Comparison of ENCODE assay signal across 8 cellular contexts in genomic region chr17:74466111-74466784, GRCh38. TPM values are rescaled to one million over a fixed set of nuclear protein-coding genes. Genes with fewer than 3 reads are reported as not detected.
DNase-seq lines count a peak whose midpoint lies in the region; ATAC-seq, FAIRE-seq and TF ChIP-seq lines count a peak whose summit lies in the region.

Gene CD300A (plus strand): TSS chr17:74466634. CDS start chr17:74466704, 70 bp downstream.

- peaks cover 19 to 21% of the 10 kb centered on the region in 2 donors for H3K36me3 Mint-ChIP-seq in CD14-positive monocyte

- H3K36me3 ChIP-seq in GM12878 (ENCODE audit: control insufficient read depth in 2 of 2, insufficient read depth in 2 of 2, low read length in 1 of 2) (peaks cover 0 to 6% of the 10 kb centered on the region in 2 experiments; a peak in 1 of 4 replicates), muscle layer of duodenum (ENCODE audit: control insufficient read depth in 1 of 2, insufficient read depth in 2 of 2, low read length in 2 of 2) (no peaks in the 10 kb centered on the region), A673 (ENCODE audit: insufficient read depth, low read length, poor library complexity, severe bottlenecking) (no peaks in the 10 kb centered on the region)

- H3K9me3 ChIP-seq in GM12878 (replicated peaks; ENCODE audit: control insufficient read depth, insufficient read depth, low read length) = no peaks in the 10 kb centered on the region
- H3K9me3 ChIP-seq in muscle layer of duodenum (ENCODE audit: control insufficient read depth in 1 of 2, low read length in 2 of 2) = no peaks in the 10 kb centered on the region
- no peaks in the 10 kb centered on the region for H3K9me3 ChIP-seq in A673 (ENCODE audit: low read depth, low read length, poor library complexity, severe bottlenecking)

- SMC1A ChIA-PET in GM12878 (lab: Charles Lee; ENCODE audit: uncharacterized antibody, unreplicated experiment) = interaction anchor here (1.0 to 1.4 kb wide), 3 partner anchors 11 to 67 kb away, joined by 3 to 4 read pairs (median 3); no protein-coding TSS in a partner anchor

- H2AFZ ChIP-seq in GM12878 (ENCODE audit: control insufficient read depth, low read depth, low read length) = no peak within 1 kb of the TSS; the same call in 1 of the 2 replicates

- H3K79me2 ChIP-seq in GM12878 (ENCODE audit: control insufficient read depth, insufficient read depth, low read length) = peaks cover 64% of the 10 kb centered on the region

- POLR2A ChIA-PET in GM12878 (lab: Charles Lee) (interaction anchor here (0.7 to 1.0 kb wide), 2 partner anchors 49 to 62 kb away, joined by 3 to 4 read pairs; no protein-coding TSS in a partner anchor), A673 (lab: Charles Lee; ENCODE audit: low non-redundant PET) (no interaction called here)

- H3K27ac ChIP-seq in GM12878 (ENCODE audit: control insufficient read depth, insufficient read depth) = peak within 1 kb of the TSS; percentile 92
- peak within 1 kb of the TSS; percentile 69 for H3K27ac ChIP-seq in muscle layer of duodenum (ENCODE audit: low read length)
- no peak within 1 kb of the TSS for H3K27ac ChIP-seq in A673 (ENCODE audit: low read depth, low read length, poor library complexity, severe bottlenecking)

- TF ChIP-seq RAD21 in GM12878 (IDR thresholded peaks at IDR 0.05; ENCODE audit: insufficient read depth, low read depth, low read length) = no peak

- FAIRE-seq in GM12878 (lab: Jason Lieb, UNC) = no peak

- H3K9me3 Mint-ChIP-seq in CD14-positive monocyte = no peaks in the 10 kb centered on the region

- intact Hi-C loops in CD14-positive monocyte (cut with micrococcal nuclease) = loop anchor here in 1 of 2 donors (2.0 kb wide), 1 partner anchor 27 kb away; no protein-coding TSS in a partner anchor
- intact Hi-C loops in GM12878 (cut with micrococcal nuclease; ENCODE audit: unreplicated experiment) = no loop called here
- intact Hi-C loops in A673 (cut with micrococcal nuclease; ENCODE audit: unreplicated experiment) = no loop called here

- 2% methylated on average over 22 of the region's 22 CpGs for WGBS in GM12878 (ENCODE audit: insufficient coverage, insufficient replicate concordance, low lambda C conversion rate, missing lambda C conversion rate)

- in situ Hi-C loops in KBM-7 (cut with MboI; ENCODE audit: low pct_unique_long_range_greater_than_20kb, low sequenced_read_pairs) (no loop called here), GM12878 (cut with MboI) (no loop called here)

- BruUV-seq in GM12878 (replicated peaks; lab: Mats Ljungman, UMichigan) (TSS peak; percentile 71), A673 (replicated peaks; lab: Mats Ljungman, UMichigan) (no TSS peak)

- ATAC-seq in GM12878 = peak; percentile 31
- no peak for ATAC-seq in HG03342 (IDR thresholded peaks at IDR 0.05; ENCODE audit: unreplicated experiment)
- ATAC-seq in HG03196 (IDR thresholded peaks at IDR 0.05; ENCODE audit: unreplicated experiment) = no peak

- peak; percentile 81 for DNase-seq in CD14-positive monocyte (ENCODE audit: low spot score)
- DNase-seq in KBM-7 = peak; percentile 95
- DNase-seq in GM12878 (ENCODE audit: low read depth, low spot score) = no peak
- DNase-seq in A673 (ENCODE audit: low spot score) = no peak
- no peak for DNase-seq in AG08395 (ENCODE audit: low spot score)

- CTCF ChIA-PET in GM12878 (lab: Yijun Ruan, JAX) = interaction anchor here (0.6 to 1.3 kb wide), 5 partner anchors 9 to 1234 kb away, joined by 3 to 7 read pairs (median 4); partner anchors contain the start of gene GPR142
- CTCF ChIA-PET in A673 (lab: Charles Lee) = no interaction called here

- H4K20me1 ChIP-seq in GM12878 (ENCODE audit: control insufficient read depth, insufficient read depth) = no peaks in the 10 kb centered on the region; the same call in 1 of the 2 replicates

- peak within 1 kb of the TSS; percentile 72 for H3K4me2 ChIP-seq in GM12878 (ENCODE audit: control insufficient read depth, insufficient read depth)

- RAD21 ChIA-PET in GM12878 (lab: Charles Lee; ENCODE audit: unreplicated experiment) = interaction anchor here (1.2 to 1.3 kb wide), 2 partner anchors 11 to 62 kb away, joined by 3 to 6 read pairs; no protein-coding TSS in a partner anchor

- peak within 1 kb of the TSS; percentile 89 for H3K9ac ChIP-seq in GM12878 (ENCODE audit: control insufficient read depth, insufficient read depth, low read length)

- H3K4me3 ChIP-seq in GM12878 (peak within 1 kb of the TSS; percentile 92), muscle layer of duodenum (ENCODE audit: low read depth in 1 of 2, low read length in 2 of 2) (peak within 1 kb of the TSS; percentile 55 to 56), A673 (ENCODE audit: low read depth, low read length, poor library complexity, severe bottlenecking) (no peak within 1 kb of the TSS)

- peak; percentile 72 for TF ChIP-seq POLR2A in GM12878 (IDR thresholded peaks at IDR 0.05; ENCODE audit: low read depth, low read length)

- peaks cover 22% of the 10 kb centered on the region for H3K4me1 Mint-ChIP-seq in CD14-positive monocyte

- H3K27ac Mint-ChIP-seq in CD14-positive monocyte = peak within 1 kb of the TSS in 3 of 7 donors; percentile 91 to 96 (median 92)

- no peak for TF ChIP-seq EP300 in GM12878 (IDR thresholded peaks at IDR 0.05; ENCODE audit: borderline replicate concordance in 1 of 2, control insufficient read depth in 1 of 2, low read depth in 2 of 2, low read length in 2 of 2)

- TF ChIP-seq CTCF in CD14-positive monocyte (IDR thresholded peaks at IDR 0.05) (peak; percentile 13), GM12878 (IDR thresholded peaks at IDR 0.05 in 2 of 3, conservative IDR thresholded peaks at IDR 0.05 in 1 of 3; ENCODE audit: control insufficient read depth in 2 of 3, extremely low read depth in 1 of 3, insufficient read depth in 1 of 3, low read depth in 3 of 3, low read length in 3 of 3) (peak in 1 of 3 experiments; percentile 11; a peak in 1 of 6 replicates), A673 (conservative IDR thresholded peaks at IDR 0.05; ENCODE audit: low read depth, low read length) (no peak)

- H3K4me3 Mint-ChIP-seq in CD14-positive monocyte = no peak within 1 kb of the TSS

- H3K4me1 ChIP-seq in GM12878 (ENCODE audit: control insufficient read depth, insufficient read depth, low read length) (peaks cover 37% of the 10 kb centered on the region), muscle layer of duodenum (ENCODE audit: control insufficient read depth in 1 of 2, insufficient read depth in 2 of 2, low read length in 2 of 2) (no peaks in the 10 kb centered on the region), A673 (ENCODE audit: insufficient read depth, low read length, poor library complexity, severe bottlenecking) (no peaks in the 10 kb centered on the region)

- H3K27me3 Mint-ChIP-seq in CD14-positive monocyte (ENCODE audit: low read depth in 3 of 3) = no peaks in the 10 kb centered on the region

- H3K27me3 ChIP-seq in GM12878 (replicated peaks in 1 of 2; ENCODE audit: control insufficient read depth in 2 of 2, insufficient read depth in 2 of 2, low read length in 1 of 2) (no peaks in the 10 kb centered on the region), muscle layer of duodenum (ENCODE audit: low read depth, low read length) (no peaks in the 10 kb centered on the region), A673 (replicated peaks; ENCODE audit: insufficient read depth, low read depth, low read length, poor library complexity) (no peaks in the 10 kb centered on the region)

TF ChIP-seq in GM12878, 131 proteins besides CTCF, POLR2A, EP300 and RAD21 (continues in another document):
- no peak for TF ChIP-seq ZBTB40 (IDR thresholded peaks at IDR 0.05; ENCODE audit: borderline replicate concordance)

RNA-seq across cellular contexts. Expression of gene CD300A, which starts in this region (rescaled TPM):
- polyA plus RNA-seq in CD14-positive monocyte (100 to 1,000 TPM; 212 to 222 TPM), GM12878 (2011; rRNA removed) (102 and 128 TPM in 2 replicates), GM12878 (2014; fragmentation: Illumina TruSeq; extraction: Trizol) (23.1 and 40.5 TPM in 2 replicates), GM12878 (2014; fragmentation: Nextera tagmentation; extraction: Ambion mirVana) (10 to 100 TPM; 10.6 to 12.1 TPM), GM12878 (2014; rRNA removed) (42.7 and 46.9 TPM in 2 replicates), GM12878 (2016; fragmentation: Nextera tagmentation; extraction: Ambion mirVana) (10 to 100 TPM; 28.6 to 32.1 TPM)
- total RNA-seq in GM12878 (2013; cell fraction: nucleolus; rRNA removed) = 149 and 159 TPM in 2 replicates
- total RNA-seq in GM12878 (2014; rRNA removed) (45.7 and 49.3 TPM in 2 replicates), GM12878 (2014; rRNA removed; fragmentation: Illumina TruSeq; extraction: Trizol) (36.1 and 37.5 TPM in 2 replicates), GM12878 (2021) (36.1 and 36.2 TPM in 2 replicates), A673 (2021) (not detected in 2 replicates)
- polyA plus RNA-seq in GM12878 (2011; ENCODE audit: low read depth) = 34.4 TPM
- polyA plus RNA-seq in GM12878 (2011; cell fraction: cytosol; rRNA removed) = 130 and 145 TPM in 2 replicates
- polyA plus RNA-seq in GM12878 (2011; cell fraction: nucleus; rRNA removed) = 95.3 and 166 TPM in 2 replicates
- polyA plus RNA-seq in GM12878 (2012) = 54.0 and 88.0 TPM in 2 replicates
- 88.1 and 138 TPM in 2 replicates for polyA minus RNA-seq in GM12878 (2011; rRNA and poly(A)+ RNA removed)
- polyA minus RNA-seq in GM12878 (2011; cell fraction: cytosol; rRNA and poly(A)+ RNA removed) = 22.6 and 26.3 TPM in 2 replicates
- 20.8 and 25.6 TPM in 2 replicates for polyA minus RNA-seq in GM12878 (2011; cell fraction: nucleus; rRNA and poly(A)+ RNA removed)

Comparison
In these comparisons a context has a peak if more than half of its experiments do, and no peak if none do; other contexts are left out.
1. RNA of gene CD300A (total RNA-seq): 36.1 to 159 TPM in GM12878; not detected in A673; every median in the first group is over 10 times any median in the second.
2. DNase-seq: peak in CD14-positive monocyte (single experiment) and KBM-7 (single experiment); none in GM12878 (single experiment), A673 (single experiment) and AG08395 (single experiment).